In the genomic region with DNA sequence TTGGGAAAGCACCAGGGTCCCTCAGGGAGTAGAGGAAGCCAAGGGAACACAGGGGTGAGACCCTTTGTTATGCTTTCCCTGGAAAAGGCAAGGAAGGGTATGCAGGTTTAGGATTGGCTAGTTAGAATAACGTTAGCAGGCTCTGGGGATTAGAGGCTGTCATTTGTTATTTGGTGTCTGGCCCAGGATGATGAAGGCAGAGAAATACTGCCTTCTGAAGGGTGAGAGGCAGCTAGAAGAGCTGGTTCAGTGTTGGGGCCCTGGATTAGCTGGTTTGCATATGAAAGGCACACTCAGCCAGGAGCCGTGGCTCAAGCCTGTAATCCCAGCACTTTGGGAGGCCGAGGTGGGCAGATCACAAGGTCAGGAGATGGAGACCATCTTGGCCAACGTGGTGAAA, we compare ENCODE assay signal across 12 cellular contexts. TPM values are rescaled to one million over a fixed set of nuclear protein-coding genes. Genes with fewer than 3 reads are reported as not detected.
DNase-seq lines count a peak whose midpoint lies in the region; ATAC-seq and TF ChIP-seq lines count a peak whose summit lies in the region.
"Had no signal": no experiment of that assay in that cellular context is flagged by ENCODE, and none has a peak within 500 bp of the region (broad histone marks: within the 10 kb centered on the region; RNA-seq: fewer than 3 reads in every experiment).

No MANE protein-coding gene starts in this region.

- TF ChIP-seq POLR2A in lower leg skin (IDR thresholded peaks at IDR 0.05): no peak

- TF ChIP-seq CTCF in CD14-positive monocyte (IDR thresholded peaks at IDR 0.05) (no peak), left lung (IDR thresholded peaks at IDR 0.05) (no peak), lower leg skin (IDR thresholded peaks at IDR 0.05) (no peak)

- H3K4me3 ChIP-seq in left lung (no peak overlapping the region), lower leg skin (ENCODE audit: low read depth, poor library complexity, severe bottlenecking) (no peak overlapping the region)

- H3K27me3 ChIP-seq in left lung: no peaks in the 10 kb centered on the region

- intact Hi-C loops in CD14-positive monocyte (cut with micrococcal nuclease) (no loop called here), left lung (cut with DNase I) (no loop called here), lower leg skin (cut with DNase I; ENCODE audit: low total_unique reads) (no loop called here)

- H3K36me3 ChIP-seq in left lung: peaks cover 0 to 6% of the 10 kb centered on the region in 2 donors

- peaks cover 90% of the 10 kb centered on the region for H3K4me1 Mint-ChIP-seq in CD14-positive monocyte

- no peak overlapping the region for H3K4me3 Mint-ChIP-seq in CD14-positive monocyte

- H3K36me3 Mint-ChIP-seq in CD14-positive monocyte: peaks cover 17 to 19% of the 10 kb centered on the region in 2 donors

- H3K9me3 ChIP-seq in left lung: no peaks in the 10 kb centered on the region

- peaks cover 0 to 5% (median 0%) of the 10 kb centered on the region in 3 donors for H3K27me3 Mint-ChIP-seq in CD14-positive monocyte (ENCODE audit: low read depth in 3 of 3)

- H3K4me1 ChIP-seq in left lung: peaks cover 0 to 80% of the 10 kb centered on the region in 2 donors

- ATAC-seq in left lung: no peak
- ATAC-seq: left lobe of liver had no signal

- no peaks in the 10 kb centered on the region for H3K9me3 Mint-ChIP-seq in CD14-positive monocyte

- H3K27ac ChIP-seq in left lung: peak overlapping the region; percentile 75 to 92

- 25 to 36% methylated on average over 4 of the region's 4 CpGs for WGBS in lower leg skin, 2 donors

- DNase-seq in CD14-positive monocyte (ENCODE audit: low spot score): no peak
- no peak for DNase-seq in left lung
- DNase-seq in activated CD4-positive, CD25-positive, alpha-beta regulatory T cell treated with anti-CD3 and anti-CD28 coated beads, Interleukin-2, amount 50 U/mL, for 72 hours: no peak
- DNase-seq in lower leg skin (ENCODE audit: low spot score in 2 of 2): no peak
- no peak for DNase-seq in kidney glomerular epithelial cell (lab: John Stamatoyannopoulos, UW)
- DNase-seq: foreskin melanocyte, KBM-7, NCI-H146, NCI-H69, SHP77 had no signal

- H3K27ac Mint-ChIP-seq in CD14-positive monocyte: peak overlapping the region; percentile 99 to 100 (median 99)

TF ChIP-seq in PFSK-1, 5 proteins besides CTCF, POLR2A, EP300 and RAD21:
- TF ChIP-seq TAF1 (IDR thresholded peaks at IDR 0.05; ENCODE audit: borderline replicate concordance, insufficient read depth, low read length) (no peak), FOXP2 (optimal IDR thresholded peaks at IDR 0.05; ENCODE audit: borderline replicate concordance, extremely low read depth, extremely low read length, insufficient read depth) (no peak), POLR2AphosphoS5 (IDR thresholded peaks at IDR 0.05; ENCODE audit: low read depth, low read length) (peak; percentile 14; the same call in 1 of the 2 replicates), SIN3A (IDR thresholded peaks at IDR 0.05; ENCODE audit: borderline replicate concordance, insufficient read depth, low read length) (no peak)
- TF ChIP-seq, protein P1, sequence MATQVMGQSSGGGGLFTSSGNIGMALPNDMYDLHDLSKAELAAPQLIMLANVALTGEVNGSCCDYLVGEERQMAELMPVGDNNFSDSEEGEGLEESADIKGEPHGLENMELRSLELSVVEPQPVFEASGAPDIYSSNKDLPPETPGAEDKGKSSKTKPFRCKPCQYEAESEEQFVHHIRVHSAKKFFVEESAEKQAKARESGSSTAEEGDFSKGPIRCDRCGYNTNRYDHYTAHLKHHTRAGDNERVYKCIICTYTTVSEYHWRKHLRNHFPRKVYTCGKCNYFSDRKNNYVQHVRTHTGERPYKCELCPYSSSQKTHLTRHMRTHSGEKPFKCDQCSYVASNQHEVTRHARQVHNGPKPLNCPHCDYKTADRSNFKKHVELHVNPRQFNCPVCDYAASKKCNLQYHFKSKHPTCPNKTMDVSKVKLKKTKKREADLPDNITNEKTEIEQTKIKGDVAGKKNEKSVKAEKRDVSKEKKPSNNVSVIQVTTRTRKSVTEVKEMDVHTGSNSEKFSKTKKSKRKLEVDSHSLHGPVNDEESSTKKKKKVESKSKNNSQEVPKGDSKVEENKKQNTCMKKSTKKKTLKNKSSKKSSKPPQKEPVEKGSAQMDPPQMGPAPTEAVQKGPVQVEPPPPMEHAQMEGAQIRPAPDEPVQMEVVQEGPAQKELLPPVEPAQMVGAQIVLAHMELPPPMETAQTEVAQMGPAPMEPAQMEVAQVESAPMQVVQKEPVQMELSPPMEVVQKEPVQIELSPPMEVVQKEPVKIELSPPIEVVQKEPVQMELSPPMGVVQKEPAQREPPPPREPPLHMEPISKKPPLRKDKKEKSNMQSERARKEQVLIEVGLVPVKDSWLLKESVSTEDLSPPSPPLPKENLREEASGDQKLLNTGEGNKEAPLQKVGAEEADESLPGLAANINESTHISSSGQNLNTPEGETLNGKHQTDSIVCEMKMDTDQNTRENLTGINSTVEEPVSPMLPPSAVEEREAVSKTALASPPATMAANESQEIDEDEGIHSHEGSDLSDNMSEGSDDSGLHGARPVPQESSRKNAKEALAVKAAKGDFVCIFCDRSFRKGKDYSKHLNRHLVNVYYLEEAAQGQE (IDR thresholded peaks at IDR 0.05; ENCODE audit: insufficient read depth in 1 of 2, low read depth in 2 of 2, low read length in 2 of 2): no peak
TF ChIP-seq in PFSK-1: peak in this region for 1.

RNA-seq across cellular contexts. Expression of a gene that starts 3.0 kb away (rescaled TPM):
- 100 to 1,000 TPM; 364 to 491 TPM for polyA plus RNA-seq in CD14-positive monocyte
- polyA plus RNA-seq in PFSK-1 (2012; ENCODE audit: insufficient read length, low read depth): 1.6 TPM
- total RNA-seq in left lung (10 to 100 TPM; 20.6 to 52.3 TPM), lower leg skin (1 to 10 TPM; 2.2 to 4.6 (median 3.4) TPM)

RNA-seq across cellular contexts. Expression of a gene that starts 12.4 kb away (rescaled TPM):
- polyA plus RNA-seq in CD14-positive monocyte: 1 to 10 TPM; 1.7 to 2.2 TPM
- 30.5 TPM for polyA plus RNA-seq in PFSK-1 (2012; ENCODE audit: insufficient read length, low read depth)
- total RNA-seq in left lung: 10 to 100 TPM; 24.0 to 29.9 TPM
- 10 to 100 TPM; 33.3 to 86.8 (median 47.3) TPM for total RNA-seq in lower leg skin

RNA-seq across cellular contexts. Expression of a gene that starts 58.2 kb away (rescaled TPM):
- polyA plus RNA-seq in CD14-positive monocyte: 1 to 10 TPM in 1 of 2 donors, under 1 TPM in 1; 0.60 to 1.2 TPM
- polyA plus RNA-seq in PFSK-1 (2012; ENCODE audit: insufficient read length, low read depth): 2.6 TPM
- total RNA-seq in left lung: 1 to 10 TPM; 2.9 to 4.1 TPM
- total RNA-seq in lower leg skin: 1 to 10 TPM; 2.2 to 6.3 (median 4.6) TPM

RNA-seq across cellular contexts. Expression of a gene that starts 59.3 kb away (rescaled TPM):
- 1 to 10 TPM; 2.9 to 3.3 TPM for polyA plus RNA-seq in CD14-positive monocyte
- 90.3 TPM for polyA plus RNA-seq in PFSK-1 (2012; ENCODE audit: insufficient read length, low read depth)
- total RNA-seq in left lung (10 to 100 TPM; 25.0 to 33.0 TPM), lower leg skin (10 to 100 TPM; 26.1 to 54.4 (median 37.4) TPM)
